ENCODE assay signal across 18 cellular contexts in the genomic region with DNA sequence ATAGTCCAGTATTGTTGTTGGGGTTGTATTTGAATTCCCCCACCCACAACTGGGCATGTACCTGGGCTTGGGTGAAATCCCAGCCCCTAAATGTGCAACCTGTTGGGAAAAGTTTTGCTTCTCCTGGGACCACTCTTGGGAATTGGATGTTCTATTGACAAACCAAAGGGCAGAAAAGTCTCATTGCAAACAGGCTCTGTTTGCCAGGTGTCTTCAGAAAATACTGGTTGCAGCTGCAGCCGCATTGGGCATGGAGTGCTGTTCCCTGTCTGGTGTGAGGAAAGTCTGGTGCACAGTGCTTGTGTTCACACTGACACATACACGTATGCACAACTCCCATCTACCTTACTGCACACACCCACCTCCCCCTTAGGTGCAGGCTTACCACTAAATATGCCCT. TPM values are rescaled to one million over a fixed set of nuclear protein-coding genes. Genes with fewer than 3 reads are reported as not detected.
DNase-seq lines count a peak whose midpoint lies in the region; ATAC-seq, FAIRE-seq and TF ChIP-seq lines count a peak whose summit lies in the region.
"Had no signal": no experiment of that assay in that cellular context is flagged by ENCODE, and none has a peak within 500 bp of the region (broad histone marks: within the 10 kb centered on the region; RNA-seq: fewer than 3 reads in every experiment).

No MANE protein-coding gene starts in this region.

- H3K9ac ChIP-seq in IMR-90 (ENCODE audit: low read depth, low read length), result no peak overlapping the region
- H3K9ac ChIP-seq in iPS-18a (ENCODE audit: low read length), result no peak overlapping the region

- H3K4me1 ChIP-seq in IMR-90 (ENCODE audit: control insufficient read depth, insufficient read depth, low read length) (peaks cover 11% of the 10 kb centered on the region), iPS-18a (ENCODE audit: control insufficient read depth, low read depth, low read length) (peaks cover 22% of the 10 kb centered on the region), small intestine (ENCODE audit: control insufficient read depth in 2 of 2, insufficient read depth in 1 of 2, low read depth in 1 of 2, low read length in 1 of 2) (no peaks in the 10 kb centered on the region), PC-9 (replicated peaks; ENCODE audit: insufficient read depth) (peaks cover 32% of the 10 kb centered on the region)

- DNase-seq in IMR-90, result no peak
- no peak for DNase-seq in mesothelial cell of epicardium (ENCODE audit: low spot score in 2 of 2, unreplicated experiment in 2 of 2)
- no peak for DNase-seq in small intestine
- DNase-seq in PC-9, result no peak
- no peak for DNase-seq in NCI-H2081 treated with DMSO at 0.1 percent for 48 hours (lab: John Stamatoyannopoulos, UW)
- no peak for DNase-seq in stimulated activated CD4-positive, alpha-beta T cell treated with anti-CD3 and anti-CD28 coated beads, Interleukin-2, amount 100 ng/mL, for 24 hours
- DNase-seq: AML-193, COR-L47, NCI-H1417 treated with DMSO at 0.1 percent for 48 hours, NCI-H1930, NCI-H2171, NCI-H446, NCI-H69 had no signal

- H3K79me1 ChIP-seq in IMR-90 (ENCODE audit: low read depth in 1 of 2, low read length in 2 of 2), result peaks cover 0 to 12% of the 10 kb centered on the region in 2 experiments; a peak in 1 of 4 replicates

- H2BK15ac ChIP-seq in IMR-90 (ENCODE audit: low read depth, low read length), result no peak overlapping the region

- H3K9me3 ChIP-seq in IMR-90 (ENCODE audit: control insufficient read depth, insufficient read depth, low read length) (no peaks in the 10 kb centered on the region), iPS-18a (ENCODE audit: control insufficient read depth, low read depth, low read length) (no peaks in the 10 kb centered on the region), small intestine (ENCODE audit: control insufficient read depth, low read depth) (no peaks in the 10 kb centered on the region), PC-9 (ENCODE audit: insufficient read depth, low read depth) (no peaks in the 10 kb centered on the region)
- H3K9me3 ChIP-seq: SJSA1 had no signal

- CTCF ChIA-PET in IMR-90 (lab: Yijun Ruan, JAX) (no interaction called here), PC-9 (lab: Charles Lee) (no interaction called here)

- peaks cover 7% of the 10 kb centered on the region; the same call in 1 of the 2 replicates for H3F3A ChIP-seq in PC-9 (ENCODE audit: insufficient read depth, low read depth)

- no peak overlapping the region for H3K4me3 Mint-ChIP-seq in mesothelial cell of epicardium

- no peak overlapping the region for H3K23ac ChIP-seq in IMR-90 (ENCODE audit: low read depth, low read length)

- no peaks in the 10 kb centered on the region for H4K20me1 ChIP-seq in IMR-90 (ENCODE audit: insufficient read depth, low read length)
- H4K20me1 ChIP-seq in PC-9 (ENCODE audit: insufficient read depth), result no peaks in the 10 kb centered on the region

- H2AK9ac ChIP-seq in IMR-90 (replicated peaks; ENCODE audit: low read depth, low read length, poor library complexity), result peak overlapping the region; percentile 29

- peaks cover 13% of the 10 kb centered on the region for H3K9me1 ChIP-seq in IMR-90 (ENCODE audit: insufficient read depth, low read length)

- no peak for FAIRE-seq in small intestine (lab: Jason Lieb, UNC)

- no peaks in the 10 kb centered on the region for H3K9me3 Mint-ChIP-seq in mesothelial cell of epicardium

- no peak overlapping the region for H2BK5ac ChIP-seq in IMR-90 (ENCODE audit: low read depth, low read length, poor library complexity, severe bottlenecking)

- no peak overlapping the region; the same call in 1 of the 2 replicates for H2BK120ac ChIP-seq in IMR-90 (ENCODE audit: low read depth, low read length)

- no CpG with 5 or more reads among the region's 2 CpGs for WGBS in IMR-90 (ENCODE audit: extremely low coverage in 2 of 2, insufficient read length in 1 of 2), 2 experiments
- WGBS in small intestine, 3 donors, result 40 to 74% (median 46%) methylated on average over 2 of the region's 2 CpGs

- no peak overlapping the region for H3K4me3 ChIP-seq in IMR-90 (ENCODE audit: insufficient read depth, low read depth, low read length)
- H3K4me3 ChIP-seq in iPS-18a (ENCODE audit: low read length), result no peak overlapping the region
- no peak overlapping the region for H3K4me3 ChIP-seq in small intestine (ENCODE audit: low read depth in 1 of 2, low read length in 2 of 2)
- H3K4me3 ChIP-seq in PC-9, result no peak overlapping the region
- H3K4me3 ChIP-seq: K562, SJSA1 had no signal

- no peak for TF ChIP-seq RAD21 in IMR-90 (IDR thresholded peaks at IDR 0.05; ENCODE audit: low read length)

- no peak overlapping the region; the same call in 1 of the 2 replicates for H2AK5ac ChIP-seq in IMR-90 (ENCODE audit: low read depth, low read length)

- H3K36me3 Mint-ChIP-seq in mesothelial cell of epicardium, result no peaks in the 10 kb centered on the region

- no peaks in the 10 kb centered on the region for H3K36me3 ChIP-seq in IMR-90 (ENCODE audit: control insufficient read depth, insufficient read depth, low read length)
- no peaks in the 10 kb centered on the region for H3K36me3 ChIP-seq in iPS-18a (ENCODE audit: control insufficient read depth, low read depth, low read length)
- H3K36me3 ChIP-seq in small intestine (ENCODE audit: control insufficient read depth in 2 of 2, insufficient read depth in 2 of 2, low read length in 2 of 2), result no peaks in the 10 kb centered on the region
- H3K36me3 ChIP-seq in PC-9 (ENCODE audit: low read depth), result no peaks in the 10 kb centered on the region
- H3K36me3 ChIP-seq: SJSA1 had no signal

- H3K27ac ChIP-seq in IMR-90 (ENCODE audit: insufficient read depth, low read length) (no peak overlapping the region), iPS-18a (ENCODE audit: low read length) (peak overlapping the region; percentile 9), small intestine (ENCODE audit: low read depth in 1 of 2, low read length in 1 of 2) (no peak overlapping the region), PC-9 (no peak overlapping the region)
- H3K27ac ChIP-seq: HL-60, SJSA1 had no signal

- H3K27me3 ChIP-seq in IMR-90 (ENCODE audit: control insufficient read depth, insufficient read depth, low read length) (no peaks in the 10 kb centered on the region), iPS-18a (ENCODE audit: control insufficient read depth, insufficient read depth, low read length) (no peaks in the 10 kb centered on the region), small intestine (ENCODE audit: control insufficient read depth in 2 of 2, insufficient read depth in 2 of 2, low read length in 2 of 2) (no peaks in the 10 kb centered on the region), PC-9 (ENCODE audit: insufficient read depth, low read depth) (no peaks in the 10 kb centered on the region)
- H3K27me3 ChIP-seq: SJSA1 had no signal

- H3K14ac ChIP-seq in IMR-90 (replicated peaks; ENCODE audit: low read depth, low read length), result no peak overlapping the region

- peak overlapping the region; percentile 99 for H3K27ac Mint-ChIP-seq in mesothelial cell of epicardium

- no peak overlapping the region for H3K4ac ChIP-seq in IMR-90 (ENCODE audit: low read depth, low read length)

- no peaks in the 10 kb centered on the region for H3K9me2 ChIP-seq in PC-9 (ENCODE audit: insufficient read depth)

- H4K91ac ChIP-seq in IMR-90 (ENCODE audit: insufficient read depth, low read depth, low read length), result no peak overlapping the region

- TF ChIP-seq CTCF in IMR-90 (conservative IDR thresholded peaks at IDR 0.05; ENCODE audit: low read depth, low read length) (no peak), mesothelial cell of epicardium (IDR thresholded peaks at IDR 0.05; ENCODE audit: unreplicated experiment) (no peak), PC-9 (conservative IDR thresholded peaks at IDR 0.05) (no peak)

- dilution Hi-C loops in IMR-90 (cut with HindIII; ENCODE audit: low sequenced_read_pairs, unreplicated experiment), result no loop called here

- H2BK20ac ChIP-seq in IMR-90 (ENCODE audit: low read depth, low read length), result no peak overlapping the region

- no peak for TF ChIP-seq POLR2A in IMR-90 (IDR thresholded peaks at IDR 0.05; ENCODE audit: low read depth, low read length)

- H3K27me3 Mint-ChIP-seq in mesothelial cell of epicardium (ENCODE audit: low read depth), result no peaks in the 10 kb centered on the region

- H2AFZ ChIP-seq in IMR-90 (replicated peaks; ENCODE audit: low read length, poor library complexity), result no peak overlapping the region
- H2AFZ ChIP-seq in PC-9, result no peak overlapping the region

- in situ Hi-C loops in IMR-90 (cut with MboI; ENCODE audit: low sequenced_read_pairs), result loop anchor here (10.0 kb wide), 5 partner anchors 136 to 1136 kb away; no protein-coding TSS in a partner anchor

- peaks cover 60% of the 10 kb centered on the region for H3K4me1 Mint-ChIP-seq in mesothelial cell of epicardium

- no peak overlapping the region for H4K5ac ChIP-seq in IMR-90 (ENCODE audit: low read depth, low read length)

- no peak overlapping the region for H3K4me2 ChIP-seq in IMR-90 (ENCODE audit: low read depth, low read length)
- no peak overlapping the region for H3K4me2 ChIP-seq in PC-9

- BruUV-seq in IMR-90 (replicated peaks; lab: Mats Ljungman, UMichigan) (no TSS peak), PC-9 (replicated peaks; lab: Mats Ljungman, UMichigan) (no TSS peak)

- H4K8ac ChIP-seq in IMR-90 (ENCODE audit: low read depth in 2 of 2, low read length in 2 of 2), result no peak overlapping the region

- POLR2A ChIA-PET in IMR-90 (lab: Charles Lee; ENCODE audit: unreplicated experiment), result no interaction called here
- POLR2A ChIA-PET in PC-9 (lab: Charles Lee; ENCODE audit: unreplicated experiment), result no interaction called here

- H3K18ac ChIP-seq in IMR-90 (ENCODE audit: low read depth, low read length), result no peak overlapping the region

- intact Hi-C loops in IMR-90 (cut with micrococcal nuclease), result loop anchor here (5.0 kb wide), 2 partner anchors 94 to 149 kb away; no protein-coding TSS in a partner anchor
- intact Hi-C loops in PC-9 (cut with micrococcal nuclease; ENCODE audit: unreplicated experiment), result no loop called here

- peaks cover 39% of the 10 kb centered on the region; the same call in 1 of the 2 replicates for H3K79me2 ChIP-seq in PC-9 (ENCODE audit: low read depth)

- ATAC-seq in IMR-90 (ENCODE audit: low read depth), result no peak
- ATAC-seq: HCT116 had no signal

- H3K56ac ChIP-seq in IMR-90 (ENCODE audit: extremely low read depth, insufficient read depth, low read length), result no peak overlapping the region

RNA-seq across cellular contexts. Expression of a gene that starts 12.1 kb away (rescaled TPM):
- total RNA-seq in IMR-90 (2012; rRNA removed) (5.0 and 7.0 TPM in 2 replicates), mesothelial cell of epicardium (143 to 151 TPM (median 145 TPM) in 3 replicates), PC-9 (2021) (31.4 and 44.3 TPM in 2 replicates)
- polyA plus RNA-seq in IMR-90 (2012; rRNA removed) (10.7 and 10.8 TPM in 2 replicates), small intestine (1 to 10 TPM in 1 of 3 donors, under 1 TPM in 1, not detected in 1; 0.27 to 4.3 TPM)
- 12.3 and 16.6 TPM in 2 replicates for polyA plus RNA-seq in IMR-90 (2012; cell fraction: cytosol; rRNA removed)
- polyA plus RNA-seq in IMR-90 (2012; cell fraction: nucleus; rRNA removed; ENCODE audit: low replicate concordance), result 18.5 and 56.4 TPM in 2 replicates

RNA-seq across cellular contexts. Expression of a gene that starts 17.7 kb away (rescaled TPM):
- total RNA-seq in IMR-90 (2012; rRNA removed), result 19.2 and 20.3 TPM in 2 replicates
- 24.8 and 38.1 TPM in 2 replicates for polyA plus RNA-seq in IMR-90 (2012; rRNA removed)
- 15.9 and 19.6 TPM in 2 replicates for polyA plus RNA-seq in IMR-90 (2012; cell fraction: cytosol; rRNA removed)
- polyA plus RNA-seq in IMR-90 (2012; cell fraction: nucleus; rRNA removed; ENCODE audit: low replicate concordance), result 25.0 and 29.9 TPM in 2 replicates
- total RNA-seq in mesothelial cell of epicardium, result 36.6 to 40.0 TPM (median 38.0 TPM) in 3 replicates
- polyA plus RNA-seq in small intestine, result 10 to 100 TPM in 2 of 3 donors, 1 to 10 TPM in 1; 9.7 to 20.0 (median 19.2) TPM
- 46.4 and 53.9 TPM in 2 replicates for total RNA-seq in PC-9 (2021)
